8 cellular contexts compared by ENCODE assay signal in the genomic region with DNA sequence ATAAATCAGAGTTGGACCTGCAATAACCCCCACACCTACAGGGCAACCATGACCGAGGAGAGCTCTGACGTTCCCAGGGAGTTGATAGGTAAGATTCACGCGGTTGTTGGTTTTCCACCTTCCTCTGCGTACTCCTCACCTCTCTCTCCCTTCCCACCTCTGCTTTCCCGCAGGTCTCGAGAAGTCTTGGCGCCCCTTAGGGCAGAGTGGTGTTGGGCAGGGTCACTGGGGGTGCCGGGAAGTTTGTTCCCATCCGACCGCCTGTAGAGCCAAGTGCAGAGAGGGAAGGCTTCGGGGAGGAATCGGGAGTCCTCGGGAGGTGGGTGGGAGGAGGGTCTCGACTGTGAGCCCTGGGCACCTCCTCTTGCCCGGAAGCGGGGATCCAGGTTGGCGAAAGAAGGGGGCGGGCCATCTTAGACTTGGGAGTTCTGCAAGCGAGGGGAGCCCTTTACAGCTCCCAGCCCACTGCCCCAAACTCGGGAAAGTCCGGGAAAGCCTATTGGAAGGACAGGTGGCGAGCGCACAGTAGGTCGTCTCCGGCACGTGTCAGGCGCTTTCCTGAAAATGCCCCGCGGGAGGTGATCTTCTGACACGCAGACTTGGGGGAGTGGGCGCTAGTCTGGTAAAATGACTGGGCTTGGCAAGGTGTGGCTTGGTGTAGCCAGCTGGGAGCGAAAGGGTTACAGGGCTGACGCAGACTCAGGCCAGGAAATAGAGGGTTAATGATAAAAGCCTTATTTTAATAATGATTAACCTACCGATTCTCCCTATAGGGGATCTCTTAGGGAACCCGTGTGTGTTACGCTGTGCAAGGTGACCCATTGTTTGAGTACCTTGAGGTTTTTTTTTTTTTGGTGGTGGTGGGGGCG. TPM values are rescaled to one million over a fixed set of nuclear protein-coding genes. Genes with fewer than 3 reads are reported as not detected.
DNase-seq lines count a peak whose midpoint lies in the region; ATAC-seq and TF ChIP-seq lines count a peak whose summit lies in the region.

No MANE protein-coding gene starts in this region.

- intact Hi-C loops in mammary epithelial cell (cut with micrococcal nuclease), result loop anchor here (1.0 to 5.0 kb wide), 4 partner anchors 32 to 662 kb away; no protein-coding TSS in a partner anchor

- peak overlapping the region; percentile 70 for H3K4me3 Mint-ChIP-seq in stimulated activated effector memory CD8-positive, alpha-beta T cell treated with anti-CD3 and anti-CD28 coated beads, Interleukin-12 subunit alpha, Interleukin-12 subunit beta, amount 100 ng/mL, for 72 hours

- H3K79me2 ChIP-seq in GM23248 (ENCODE audit: insufficient read depth) (no peaks in the 10 kb centered on the region), mammary epithelial cell (ENCODE audit: insufficient read depth, low read length) (peaks cover 52% of the 10 kb centered on the region)

- ATAC-seq in RWPE2 (ENCODE audit: low read depth), result peak; percentile 33
- no peak for ATAC-seq in stimulated activated effector memory CD8-positive, alpha-beta T cell treated with anti-CD3 and anti-CD28 coated beads, Interleukin-12 subunit alpha, Interleukin-12 subunit beta, amount 100 ng/mL, for 72 hours

- H3K9me3 Mint-ChIP-seq in stimulated activated effector memory CD8-positive, alpha-beta T cell treated with anti-CD3 and anti-CD28 coated beads, Interleukin-12 subunit alpha, Interleukin-12 subunit beta, amount 100 ng/mL, for 72 hours, result no peaks in the 10 kb centered on the region

- H3K27ac Mint-ChIP-seq in stimulated activated effector memory CD8-positive, alpha-beta T cell treated with anti-CD3 and anti-CD28 coated beads, Interleukin-12 subunit alpha, Interleukin-12 subunit beta, amount 100 ng/mL, for 72 hours, result no peak overlapping the region

- CTCF ChIA-PET in mammary epithelial cell (lab: Charles Lee; ENCODE audit: low non-redundant PET), result interaction anchor here (0.5 to 1.7 kb wide), 4 partner anchors 10 to 582 kb away, joined by 3 to 61 read pairs (median 3); no protein-coding TSS in a partner anchor

- no peaks in the 10 kb centered on the region for H3K9me3 ChIP-seq in BLaER1 treated with 17β-estradiol and CSF1 and Interleukin-3, amounts not matched to agents 10 nM and 100 nM (replicated peaks in 1 of 11)
- no peaks in the 10 kb centered on the region for H3K9me3 ChIP-seq in GM23248 (ENCODE audit: low read depth)
- no peaks in the 10 kb centered on the region for H3K9me3 ChIP-seq in RWPE2 (ENCODE audit: severe bottlenecking)
- H3K9me3 ChIP-seq in mammary epithelial cell (replicated peaks; ENCODE audit: insufficient read depth, low read length), result no peaks in the 10 kb centered on the region

- dilution Hi-C loops in mammary epithelial cell (cut with HindIII; ENCODE audit: low sequenced_read_pairs), result no loop called here

- WGBS in GM23248 (ENCODE audit: low coverage in 1 of 2, low lambda C conversion rate in 2 of 2, missing lambda C conversion rate in 2 of 2), 2 experiments, result 5 to 6% methylated on average over 38 of the region's 38 CpGs
- WGBS in mammary epithelial cell (ENCODE audit: low coverage, missing lambda C conversion rate), result 1% methylated on average over 18 of the region's 38 CpGs

- peaks cover 14% of the 10 kb centered on the region for H3K4me1 Mint-ChIP-seq in stimulated activated effector memory CD8-positive, alpha-beta T cell treated with anti-CD3 and anti-CD28 coated beads, Interleukin-12 subunit alpha, Interleukin-12 subunit beta, amount 100 ng/mL, for 72 hours

- DNase-seq in GM23248 (peak; percentile 23), RWPE2 (ENCODE audit: low spot score) (peak; percentile 57), mammary epithelial cell (peak; percentile 46), left kidney (ENCODE audit: low read depth, low spot score) (peak; percentile 77), Kasumi-1 (lab: John Stamatoyannopoulos, UW) (no peak), NCI-H1930 (lab: John Stamatoyannopoulos, UW) (no peak)
- DNase-seq in stimulated activated effector memory CD8-positive, alpha-beta T cell treated with anti-CD3 and anti-CD28 coated beads, Interleukin-12 subunit alpha, Interleukin-12 subunit beta, amount 100 ng/mL, for 72 hours (ENCODE audit: low spot score in 2 of 2), result peak in 1 of 2 donors; percentile 57

- H3K27me3 ChIP-seq in BLaER1 treated with 17β-estradiol and CSF1 and Interleukin-3, amounts not matched to agents 10 nM and 100 nM, result peaks cover 10 to 18% (median 13%) of the 10 kb centered on the region in 11 experiments; a peak in 20 of 22 replicates
- no peaks in the 10 kb centered on the region for H3K27me3 ChIP-seq in GM23248 (replicated peaks; ENCODE audit: insufficient read depth)
- no peaks in the 10 kb centered on the region for H3K27me3 ChIP-seq in RWPE2 (ENCODE audit: insufficient read depth, poor library complexity, severe bottlenecking)
- H3K27me3 ChIP-seq in mammary epithelial cell (ENCODE audit: insufficient read depth, low read length), result no peaks in the 10 kb centered on the region

- H3K36me3 ChIP-seq in BLaER1 treated with 17β-estradiol and CSF1 and Interleukin-3, amounts not matched to agents 10 nM and 100 nM, result no peaks in the 10 kb centered on the region
- H3K36me3 ChIP-seq in GM23248 (ENCODE audit: low read depth) (no peaks in the 10 kb centered on the region), RWPE2 (ENCODE audit: low read depth) (peaks cover 2% of the 10 kb centered on the region; the same call in 1 of the 2 replicates), mammary epithelial cell (ENCODE audit: insufficient read depth, low read length) (no peaks in the 10 kb centered on the region)

- H3K4me1 ChIP-seq in BLaER1 treated with 17β-estradiol and CSF1 and Interleukin-3, amounts not matched to agents 10 nM and 100 nM, result peaks cover 8 to 25% (median 15%) of the 10 kb centered on the region in 10 experiments; a peak in 18 of 20 replicates
- peaks cover 10% of the 10 kb centered on the region; the same call in 1 of the 2 replicates for H3K4me1 ChIP-seq in GM23248 (ENCODE audit: insufficient read depth)
- H3K4me1 ChIP-seq in RWPE2 (ENCODE audit: insufficient read depth, poor library complexity, severe bottlenecking), result peaks cover 20% of the 10 kb centered on the region
- peaks cover 30% of the 10 kb centered on the region for H3K4me1 ChIP-seq in mammary epithelial cell (ENCODE audit: insufficient read depth, low read length)

- H3F3A ChIP-seq in GM23248 (ENCODE audit: insufficient read depth), result peaks cover 18% of the 10 kb centered on the region; the same call in 1 of the 2 replicates

- H3K9ac ChIP-seq in BLaER1 treated with 17β-estradiol and CSF1 and Interleukin-3, amounts not matched to agents 10 nM and 100 nM, result peak overlapping the region; percentile 74 to 83 (median 81)
- H3K9ac ChIP-seq in GM23248, result peak overlapping the region; percentile 80
- peak overlapping the region; percentile 96 for H3K9ac ChIP-seq in mammary epithelial cell (ENCODE audit: insufficient read depth, low read length)

- peak overlapping the region in 4 of 11 experiments; percentile 52 to 77 (median 68); a peak in 3 of 22 replicates for H3K27ac ChIP-seq in BLaER1 treated with 17β-estradiol and CSF1 and Interleukin-3, amounts not matched to agents 10 nM and 100 nM
- no peak overlapping the region for H3K27ac ChIP-seq in GM23248
- H3K27ac ChIP-seq in RWPE2 (ENCODE audit: poor library complexity, severe bottlenecking), result peak overlapping the region; percentile 58
- peak overlapping the region; percentile 86 for H3K27ac ChIP-seq in mammary epithelial cell (ENCODE audit: insufficient read depth, low read depth, low read length)

- H3K4me2 ChIP-seq in BLaER1 treated with 17β-estradiol and CSF1 and Interleukin-3, amounts not matched to agents 10 nM and 100 nM, result peak overlapping the region; percentile 85 to 100 (median 96)
- H3K4me2 ChIP-seq in GM23248 (ENCODE audit: unreplicated experiment) (peak overlapping the region; percentile 97), mammary epithelial cell (ENCODE audit: insufficient read depth, low read depth, low read length) (peak overlapping the region; percentile 91)

- in situ Hi-C loops in GM23248 (cut with MboI), result loop anchor here (10.0 kb wide), 1 partner anchor 205 kb away; no protein-coding TSS in a partner anchor
- in situ Hi-C loops in mammary epithelial cell (cut with MboI; ENCODE audit: low sequenced_read_pairs in 2 of 2), result loop anchor here in 1 of 2 donors (5.0 kb wide), 1 partner anchor 212 kb away; no protein-coding TSS in a partner anchor

- TF ChIP-seq CTCF in RWPE2 (IDR thresholded peaks at IDR 0.05; ENCODE audit: poor library complexity, severe bottlenecking), result no peak
- TF ChIP-seq CTCF in mammary epithelial cell (conservative IDR thresholded peaks at IDR 0.05 in 1 of 2, IDR thresholded peaks at IDR 0.05 in 1 of 2; ENCODE audit: extremely low read depth in 1 of 2, insufficient read depth in 1 of 2, low read depth in 1 of 2, low read length in 2 of 2), result no peak

- peak overlapping the region; percentile 64 to 83 (median 78) for H3K4me3 ChIP-seq in BLaER1 treated with 17β-estradiol and CSF1 and Interleukin-3, amounts not matched to agents 10 nM and 100 nM
- H3K4me3 ChIP-seq in GM23248, result peak overlapping the region; percentile 93
- H3K4me3 ChIP-seq in RWPE2 (ENCODE audit: severe bottlenecking), result peak overlapping the region; percentile 97
- peak overlapping the region; percentile 63 to 93 (median 92) for H3K4me3 ChIP-seq in mammary epithelial cell (replicated peaks in 1 of 3; ENCODE audit: insufficient read depth in 1 of 3, low read depth in 2 of 3, low read length in 3 of 3)

- peak overlapping the region; percentile 96 for H2AFZ ChIP-seq in GM23248
- H2AFZ ChIP-seq in mammary epithelial cell (ENCODE audit: low read depth, low read length), result peak overlapping the region; percentile 87

- H3K9me2 ChIP-seq in GM23248 (ENCODE audit: insufficient read depth), result no peaks in the 10 kb centered on the region

- H4K20me1 ChIP-seq in BLaER1 treated with 17β-estradiol and CSF1 and Interleukin-3, amounts not matched to agents 10 nM and 100 nM, result no peaks in the 10 kb centered on the region
- H4K20me1 ChIP-seq in GM23248 (ENCODE audit: insufficient read depth) (no peaks in the 10 kb centered on the region), mammary epithelial cell (ENCODE audit: insufficient read depth, low read length) (no peaks in the 10 kb centered on the region)

- no peaks in the 10 kb centered on the region for H3K36me3 Mint-ChIP-seq in stimulated activated effector memory CD8-positive, alpha-beta T cell treated with anti-CD3 and anti-CD28 coated beads, Interleukin-12 subunit alpha, Interleukin-12 subunit beta, amount 100 ng/mL, for 72 hours

- no TSS peak for BruUV-seq in mammary epithelial cell (replicated peaks; lab: Mats Ljungman, UMichigan)

RNA-seq across cellular contexts. Expression of a gene that starts 0.8 kb away (rescaled TPM):
- 6.3 and 10.9 TPM in 2 replicates for total RNA-seq in GM23248 (2014; rRNA removed; shearing (Covaris generic))
- polyA plus RNA-seq in GM23248 (2016; fragmentation: Nextera tagmentation; extraction: Ambion mirVana), result 11.0 and 11.9 TPM in 2 replicates
- total RNA-seq in mammary epithelial cell, result 10 to 100 TPM; 34.7 to 58.2 TPM
- polyA plus RNA-seq in mammary epithelial cell, result 10.1 TPM
- 56.7 TPM for polyA minus RNA-seq in mammary epithelial cell

Comparison
In these comparisons a context has a peak if more than half of its experiments do, and no peak if none do; other contexts are left out.
1. DNase-seq: peak in GM23248 (single experiment), RWPE2 (single experiment), mammary epithelial cell (single experiment) and left kidney (single experiment); none in Kasumi-1 (0 of 2) and NCI-H1930 (0 of 2).
2. Peak in every context shown above with its lines, with median percentiles within 50 percentile points of each other: H3K4me2 ChIP-seq, H3K4me3 ChIP-seq and H3K9ac ChIP-seq.